Comparison of ENCODE assay signal across 22 cellular contexts in the genomic region with DNA sequence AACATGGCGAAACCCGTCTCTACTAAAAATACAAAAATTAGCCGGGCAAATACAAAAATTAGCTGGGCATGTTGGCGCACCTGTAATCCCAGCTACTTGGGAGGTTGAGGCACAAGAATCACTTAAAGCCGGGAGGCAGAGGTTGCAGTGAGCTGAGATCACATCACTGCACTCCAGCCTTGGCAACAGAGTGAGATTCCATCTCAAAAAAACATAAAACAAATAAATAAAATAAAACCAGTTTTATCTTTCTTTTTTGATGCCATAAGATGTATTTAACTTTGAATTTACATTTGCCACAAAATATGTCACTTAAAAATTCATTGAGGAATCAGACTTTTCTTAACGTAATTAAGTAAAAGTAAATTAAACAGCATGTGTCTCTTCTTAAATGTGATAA.
DNase-seq lines count a peak whose midpoint lies in the region; ATAC-seq, FAIRE-seq and TF ChIP-seq lines count a peak whose summit lies in the region.
"Had no signal": no experiment of that assay in that cellular context is flagged by ENCODE, and none has a peak within 500 bp of the region (broad histone marks: within the 10 kb centered on the region; RNA-seq: fewer than 3 reads in every experiment).

No MANE protein-coding gene starts in this region.

- H3K9ac ChIP-seq in K562 (ENCODE audit: insufficient read depth in 1 of 2, low read depth in 2 of 2, low read length in 2 of 2): no peak overlapping the region
- H3K9ac ChIP-seq in trophoblast cell (ENCODE audit: low read length): no peak overlapping the region
- H3K9ac ChIP-seq: BLaER1 had no signal

- CTCF ChIA-PET in PC-9 (lab: Charles Lee) (no interaction called here), K562 (lab: Yijun Ruan, JAX; ENCODE audit: low intra/inter-chr PET ratio) (no interaction called here)

- no peak overlapping the region for H2AK5ac ChIP-seq in trophoblast cell (ENCODE audit: low read length)

- no peak for TF ChIP-seq CTCF in PC-9 (conservative IDR thresholded peaks at IDR 0.05)
- no peak for TF ChIP-seq CTCF in K562 (IDR thresholded peaks at IDR 0.05 in 2 of 3, conservative IDR thresholded peaks at IDR 0.05 in 1 of 3; ENCODE audit: insufficient read depth in 2 of 3, low read depth in 1 of 3, low read length in 3 of 3)

- no peaks in the 10 kb centered on the region for H3K9me2 ChIP-seq in PC-9 (ENCODE audit: insufficient read depth)

- in situ Hi-C loops in K562 (cut with MboI): no loop called here

- H3K27me3 ChIP-seq in PC-9 (ENCODE audit: insufficient read depth, low read depth) (no peaks in the 10 kb centered on the region), K562 (ENCODE audit: control insufficient read depth in 2 of 2, insufficient read depth in 2 of 2, low read length in 2 of 2) (peaks cover 55 to 56% of the 10 kb centered on the region in 2 experiments), trophoblast cell (ENCODE audit: insufficient read depth, low read length) (no peaks in the 10 kb centered on the region)
- H3K27me3 ChIP-seq: BLaER1 had no signal

- H2BK5ac ChIP-seq in trophoblast cell (ENCODE audit: low read depth, low read length, poor library complexity): no peak overlapping the region

- no peak overlapping the region for H4K8ac ChIP-seq in trophoblast cell (ENCODE audit: low read depth, low read length)

- H3K4me2 ChIP-seq in PC-9 (peak overlapping the region; percentile 88; the same call in 1 of the 2 replicates), K562 (ENCODE audit: insufficient read depth, low read length) (no peak overlapping the region), trophoblast cell (ENCODE audit: low read length) (no peak overlapping the region)
- H3K4me2 ChIP-seq: BLaER1 had no signal

- intact Hi-C loops in PC-9 (cut with micrococcal nuclease; ENCODE audit: unreplicated experiment): loop anchor here (5.0 kb wide), 4 partner anchors 42 to 173 kb away; no protein-coding TSS in a partner anchor
- intact Hi-C loops in K562 (cut with micrococcal nuclease): no loop called here

- TF ChIP-seq EP300 in K562 (IDR thresholded peaks at IDR 0.05; ENCODE audit: low read length): no peak

- no peaks in the 10 kb centered on the region for H3K9me1 ChIP-seq in K562 (ENCODE audit: control insufficient read depth, insufficient read depth, low read length)

- H3K27ac ChIP-seq in PC-9: peak overlapping the region; percentile 100
- no peak overlapping the region for H3K27ac ChIP-seq in K562 (ENCODE audit: extremely low read depth, low read depth, low read length)
- no peak overlapping the region for H3K27ac ChIP-seq in trophoblast cell (ENCODE audit: low read depth, low read length)
- H3K27ac ChIP-seq: 22Rv1, BLaER1, C4-2B had no signal

- H3K23ac ChIP-seq in trophoblast cell (ENCODE audit: low read length): no peak overlapping the region

- H3F3A ChIP-seq in PC-9 (ENCODE audit: insufficient read depth, low read depth): peaks cover 38% of the 10 kb centered on the region

- no peak overlapping the region for H2BK12ac ChIP-seq in trophoblast cell (ENCODE audit: low read length)

- POLR2A ChIA-PET in PC-9 (lab: Charles Lee; ENCODE audit: unreplicated experiment) (no interaction called here), K562 (lab: Yijun Ruan, JAX) (interaction anchor here (1.1 kb wide), 1 partner anchor 16 kb away, joined by 3 read pairs; no protein-coding TSS in a partner anchor)

- TF ChIP-seq RAD21 in K562 (CRISPR knock-in tag; conservative IDR thresholded peaks at IDR 0.05 in 1 of 2, IDR thresholded peaks at IDR 0.05 in 1 of 2): no peak

- H4K20me1 ChIP-seq in PC-9 (ENCODE audit: insufficient read depth): no peaks in the 10 kb centered on the region
- no peaks in the 10 kb centered on the region for H4K20me1 ChIP-seq in K562 (replicated peaks; ENCODE audit: control insufficient read depth, insufficient read depth, low read length)
- H4K20me1 ChIP-seq: BLaER1 had no signal

- no peak overlapping the region for H3K14ac ChIP-seq in trophoblast cell (ENCODE audit: low read length)

- no peak for ATAC-seq in K562
- ATAC-seq in HG02642 (IDR thresholded peaks at IDR 0.05; ENCODE audit: poor library complexity, unreplicated experiment): no peak
- ATAC-seq in HG02970 (IDR thresholded peaks at IDR 0.05; ENCODE audit: low FRiP score, unreplicated experiment): no peak
- ATAC-seq: CD8-positive, alpha-beta T cell had no signal

- H3K9me3 ChIP-seq in PC-9 (ENCODE audit: insufficient read depth, low read depth): no peaks in the 10 kb centered on the region
- H3K9me3 ChIP-seq in K562 (replicated peaks; ENCODE audit: control insufficient read depth, insufficient read depth, low read depth, low read length): no peaks in the 10 kb centered on the region
- no peaks in the 10 kb centered on the region for H3K9me3 ChIP-seq in trophoblast cell (ENCODE audit: insufficient read depth, low read depth, low read length)
- H3K9me3 ChIP-seq: BLaER1, Caco-2 had no signal

- DNase-seq in PC-9 (no peak), K562 (ENCODE audit: extremely low read depth in 1 of 4, low spot score in 3 of 4) (no peak), trophoblast cell (no peak), DMS79 treated with DMSO at 0.1 percent for 48 hours (lab: John Stamatoyannopoulos, UW) (no peak)
- DNase-seq: Caco-2; CD4-positive, CD25-positive, alpha-beta regulatory T cell; CD8-positive, alpha-beta T cell; DMS153; EL; GF-D8; H7; HCEC 1CT had no signal

- H3K4me3 ChIP-seq in PC-9 (no peak overlapping the region), K562 (no peak overlapping the region), trophoblast cell (ENCODE audit: low read depth, low read length) (no peak overlapping the region)
- H3K4me3 ChIP-seq: BLaER1 had no signal

- H3K4me1 ChIP-seq in PC-9 (replicated peaks; ENCODE audit: insufficient read depth) (peaks cover 68% of the 10 kb centered on the region), K562 (replicated peaks in 1 of 2; ENCODE audit: control insufficient read depth in 2 of 2, insufficient read depth in 2 of 2, low read length in 2 of 2) (no peaks in the 10 kb centered on the region), trophoblast cell (ENCODE audit: control insufficient read depth in 1 of 2, insufficient read depth in 2 of 2, low read length in 2 of 2) (peaks cover 23 to 35% of the 10 kb centered on the region in 2 experiments)
- H3K4me1 ChIP-seq: BLaER1 had no signal

- peak overlapping the region; percentile 40 for H4K91ac ChIP-seq in trophoblast cell (ENCODE audit: low read depth, low read length)

- H2BK120ac ChIP-seq in trophoblast cell (ENCODE audit: insufficient read depth, low read length, poor library complexity): no peak overlapping the region

- BruUV-seq in PC-9 (replicated peaks; lab: Mats Ljungman, UMichigan) (no TSS peak), K562 (replicated peaks; lab: Mats Ljungman, UMichigan) (no TSS peak)

- no peak for TF ChIP-seq POLR2A in K562 (conservative IDR thresholded peaks at IDR 0.05)

- H3K18ac ChIP-seq in trophoblast cell (ENCODE audit: low read length): no peak overlapping the region

- no peak overlapping the region for H4K12ac ChIP-seq in trophoblast cell (ENCODE audit: low read depth, low read length)

- FAIRE-seq in G401.6 (lab: Jason Lieb, UNC) (peak; percentile 21), K562 (lab: Jason Lieb, UNC) (no peak)
- FAIRE-seq: A204.1, GM12891, GM18507, H1 had no signal

- H3K79me1 ChIP-seq in trophoblast cell (ENCODE audit: low read length): peaks cover 44% of the 10 kb centered on the region

- H3K4ac ChIP-seq in trophoblast cell (ENCODE audit: low read depth, low read length): no peak overlapping the region

- WGBS in K562 (ENCODE audit: insufficient coverage, low coverage, missing lambda C conversion rate): 13% methylated on average over 6 of the region's 6 CpGs
- WGBS in trophoblast cell (ENCODE audit: extremely low coverage, insufficient coverage, insufficient read length): no CpG with 5 or more reads among the region's 6 CpGs

- H2AFZ ChIP-seq in PC-9 (no peak overlapping the region), K562 (ENCODE audit: low read depth, low read length) (no peak overlapping the region), trophoblast cell (ENCODE audit: insufficient read depth, low read length, poor library complexity) (no peak overlapping the region)

- H3K36me3 ChIP-seq in PC-9 (ENCODE audit: low read depth) (no peaks in the 10 kb centered on the region), K562 (ENCODE audit: control insufficient read depth, insufficient read depth, low read length) (no peaks in the 10 kb centered on the region), trophoblast cell (ENCODE audit: control insufficient read depth in 1 of 2, insufficient read depth in 2 of 2, low read length in 2 of 2) (no peaks in the 10 kb centered on the region)
- H3K36me3 ChIP-seq: BLaER1 had no signal

- H3K79me2 ChIP-seq in PC-9 (ENCODE audit: low read depth): 0 out of 2 replicates have a peak, but pooled peaks cover 4% of the 10 kb centered on the region
- no peaks in the 10 kb centered on the region for H3K79me2 ChIP-seq in K562 (ENCODE audit: control insufficient read depth, insufficient read depth, low read length)
- H3K79me2 ChIP-seq in trophoblast cell (ENCODE audit: control insufficient read depth, insufficient read depth, low read length, poor library complexity): no peaks in the 10 kb centered on the region

TF ChIP-seq in K562, 482 proteins besides CTCF, POLR2A, EP300 and RAD21 (continues in another document):
- TF ChIP-seq ZSCAN32 (CRISPR knock-in tag; IDR thresholded peaks at IDR 0.05): no peak
- TF ChIP-seq NUFIP1 (IDR thresholded peaks at IDR 0.05; ENCODE audit: partially characterized antibody): no peak
- no peak for TF ChIP-seq CHAMP1 (IDR thresholded peaks at IDR 0.05)
- TF ChIP-seq BMI1 (IDR thresholded peaks at IDR 0.05; ENCODE audit: low read length): 0 out of 2 replicates have a peak, but pooled peaks have one; percentile 21
- TF ChIP-seq SPI1 (IDR thresholded peaks at IDR 0.05; ENCODE audit: borderline replicate concordance, low read depth, low read length): no peak
- no peak for TF ChIP-seq DNMT1 (IDR thresholded peaks at IDR 0.05)
